Comparison of ENCODE assay signal across 17 cellular contexts in the genomic region with DNA sequence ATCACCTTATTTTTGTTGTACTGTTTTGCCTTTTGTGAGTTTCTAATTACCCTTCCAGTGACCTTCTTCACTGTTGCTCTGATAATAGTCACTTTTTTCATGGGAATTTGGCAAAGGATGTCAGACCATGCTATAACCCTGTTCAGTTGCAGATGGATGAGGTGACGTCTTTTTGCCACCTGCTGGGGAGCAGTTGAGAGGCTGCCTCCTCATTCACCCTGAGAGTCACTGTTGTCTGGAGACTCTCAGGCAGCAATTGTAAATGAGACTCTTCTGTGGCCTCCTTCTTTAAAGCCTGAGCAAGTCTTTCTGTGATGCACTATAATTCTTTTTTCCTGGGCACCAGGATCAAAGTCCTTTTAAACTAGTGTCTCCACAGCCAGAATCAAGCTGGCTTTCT.
DNase-seq lines count a peak whose midpoint lies in the region; ATAC-seq, FAIRE-seq and TF ChIP-seq lines count a peak whose summit lies in the region.
"Had no signal": no experiment of that assay in that cellular context is flagged by ENCODE, and none has a peak within 500 bp of the region (broad histone marks: within the 10 kb centered on the region; RNA-seq: fewer than 3 reads in every experiment).

No MANE protein-coding gene starts in this region.

- TF ChIP-seq CTCF in HCT116 (IDR thresholded peaks at IDR 0.05 in 2 of 3, conservative IDR thresholded peaks at IDR 0.05 in 1 of 3; ENCODE audit: borderline replicate concordance in 1 of 3, insufficient read depth in 1 of 3, low read depth in 2 of 3, low read length in 2 of 3) (peak in 1 of 3 experiments; percentile 25; a peak in 2 of 6 replicates), K562 (IDR thresholded peaks at IDR 0.05 in 2 of 3, conservative IDR thresholded peaks at IDR 0.05 in 1 of 3; ENCODE audit: insufficient read depth in 2 of 3, low read depth in 1 of 3, low read length in 3 of 3) (peak in 2 of 3 experiments; percentile 8 to 9; a peak in 1 of 6 replicates), mesothelial cell of epicardium (IDR thresholded peaks at IDR 0.05; ENCODE audit: unreplicated experiment) (no peak)

- H4K20me1 ChIP-seq in HCT116 (ENCODE audit: insufficient read depth) (no peaks in the 10 kb centered on the region), K562 (replicated peaks; ENCODE audit: control insufficient read depth, insufficient read depth, low read length) (no peaks in the 10 kb centered on the region)

- ATAC-seq in HCT116 = peak; percentile 80
- ATAC-seq in K562 = peak; percentile 83
- no peak for ATAC-seq in GM21515 (IDR thresholded peaks at IDR 0.05; ENCODE audit: unreplicated experiment)
- ATAC-seq: activated T-cell treated with anti-CD3 and anti-CD28 coated beads, Interleukin-2, amount 50 U/mL, for 72 hours; stimulated activated memory B cell treated with anti-CD40 and anti-IgM and Interleukin-4, amounts not matched to agents 10 μg/mL and 1 μg/mL and 100 μg/mL, for 72 hours had no signal

- H3K4me2 ChIP-seq in HCT116 (ENCODE audit: low read length) (peak overlapping the region; percentile 27), K562 (ENCODE audit: insufficient read depth, low read length) (no peak overlapping the region)

- no peaks in the 10 kb centered on the region for H3K27me3 Mint-ChIP-seq in mesothelial cell of epicardium (ENCODE audit: low read depth)
- H3K27me3 Mint-ChIP-seq: memory B cell; stimulated activated memory B cell treated with anti-CD40 and anti-IgM and Interleukin-4, amounts not matched to agents 10 μg/mL and 1 μg/mL and 100 μg/mL, for 72 hours had no signal

- H3K79me2 ChIP-seq in HCT116 (ENCODE audit: insufficient read depth, low read length) (no peaks in the 10 kb centered on the region), K562 (ENCODE audit: control insufficient read depth, insufficient read depth, low read length) (no peaks in the 10 kb centered on the region)

- no peak for DNase-seq in HCT116 (ENCODE audit: low read depth, low spot score)
- DNase-seq in NCI-H1105 treated with DMSO at 0.1 percent for 48 hours (lab: John Stamatoyannopoulos, UW) = peak; percentile 7
- DNase-seq in K562 (ENCODE audit: extremely low read depth in 1 of 4, low spot score in 3 of 4) = peak in 1 of 4 experiments; percentile 31
- DNase-seq in mesothelial cell of epicardium (ENCODE audit: low spot score in 2 of 2, unreplicated experiment in 2 of 2) = no peak
- no peak for DNase-seq in nucleus accumbens (lab: John Stamatoyannopoulos, UW)
- DNase-seq in kidney tubule cell (ENCODE audit: low spot score) = no peak
- DNase-seq: activated T-cell treated with anti-CD3 and anti-CD28 coated beads, Interleukin-2, amount 50 U/mL, for 72 hours; amygdala; C1 segment of cervical spinal cord; colonic mucosa; EL; MV-4-11; occipital lobe; upper lobe of left lung had no signal

- POLR2A ChIA-PET in HCT116 (lab: Charles Lee) (interaction anchor here (1.3 to 3.3 kb wide), 3 partner anchors 9 to 346 kb away, joined by 3 to 9 read pairs (median 4); a partner anchor contains a TSS), K562 (lab: Yijun Ruan, JAX) (interaction anchor here (0.6 kb wide), 1 partner anchor 197 kb away, joined by 3 read pairs; no protein-coding TSS in a partner anchor)

- peaks cover 24% of the 10 kb centered on the region for H3K9me3 Mint-ChIP-seq in mesothelial cell of epicardium
- H3K9me3 Mint-ChIP-seq: activated T-cell treated with anti-CD3 and anti-CD28 coated beads, Interleukin-2, amount 50 U/mL, for 72 hours; stimulated activated memory B cell treated with anti-CD40 and anti-IgM and Interleukin-4, amounts not matched to agents 10 μg/mL and 1 μg/mL and 100 μg/mL, for 72 hours had no signal

- peak; percentile 39; the same call in 1 of the 2 replicates for TF ChIP-seq RAD21 in HCT116 (IDR thresholded peaks at IDR 0.05; ENCODE audit: low read depth)
- TF ChIP-seq RAD21 in K562 (CRISPR knock-in tag; conservative IDR thresholded peaks at IDR 0.05 in 1 of 2, IDR thresholded peaks at IDR 0.05 in 1 of 2) = peak in 1 of 2 experiments; percentile 31; a peak in 2 of 4 replicates

- CTCF ChIA-PET in HCT116 (lab: Charles Lee) = interaction anchor here (1.3 kb wide), 1 partner anchor 9 kb away, joined by 3 read pairs; no protein-coding TSS in a partner anchor
- CTCF ChIA-PET in K562 (lab: Yijun Ruan, JAX; ENCODE audit: low intra/inter-chr PET ratio) = no interaction called here

- H3K4me1 ChIP-seq in HCT116 (ENCODE audit: control insufficient read depth in 1 of 2, insufficient read depth in 2 of 2, low read length in 2 of 2) = peaks cover 18 to 40% of the 10 kb centered on the region in 2 experiments; a peak in 3 of 4 replicates
- no peaks in the 10 kb centered on the region for H3K4me1 ChIP-seq in K562 (replicated peaks in 1 of 2; ENCODE audit: control insufficient read depth in 2 of 2, insufficient read depth in 2 of 2, low read length in 2 of 2)
- H3K4me1 ChIP-seq: colonic mucosa had no signal

- H3K27ac ChIP-seq in HCT116 (ENCODE audit: low read depth, low read length) (peak overlapping the region; percentile 41; the same call in 1 of the 2 replicates), K562 (ENCODE audit: extremely low read depth, low read depth, low read length) (no peak overlapping the region)
- H3K27ac ChIP-seq: colonic mucosa, upper lobe of left lung had no signal

- H3K36me3 Mint-ChIP-seq in mesothelial cell of epicardium = peaks cover 7% of the 10 kb centered on the region
- H3K36me3 Mint-ChIP-seq: stimulated activated memory B cell treated with anti-CD40 and anti-IgM and Interleukin-4, amounts not matched to agents 10 μg/mL and 1 μg/mL and 100 μg/mL, for 72 hours had no signal

- H3K9me1 ChIP-seq in K562 (ENCODE audit: control insufficient read depth, insufficient read depth, low read length) = no peaks in the 10 kb centered on the region

- H3K27me3 ChIP-seq in HCT116 (ENCODE audit: insufficient read depth, low read length) (no peaks in the 10 kb centered on the region), K562 (ENCODE audit: control insufficient read depth in 2 of 2, insufficient read depth in 2 of 2, low read length in 2 of 2) (no peaks in the 10 kb centered on the region)
- H3K27me3 ChIP-seq: colonic mucosa, upper lobe of left lung had no signal

- H3K4me3 ChIP-seq in HCT116 (replicated peaks in 1 of 2; ENCODE audit: low read depth in 1 of 2, low read length in 2 of 2) (no peak overlapping the region), K562 (no peak overlapping the region)
- H3K4me3 ChIP-seq: colonic mucosa, upper lobe of left lung had no signal

- H3K27ac Mint-ChIP-seq in mesothelial cell of epicardium = peak overlapping the region; percentile 13
- H3K27ac Mint-ChIP-seq: activated T-cell treated with anti-CD3 and anti-CD28 coated beads, Interleukin-2, amount 50 U/mL, for 72 hours; memory B cell; stimulated activated memory B cell treated with anti-CD40 and anti-IgM and Interleukin-4, amounts not matched to agents 10 μg/mL and 1 μg/mL and 100 μg/mL, for 72 hours had no signal

- H3K9me3 ChIP-seq in HCT116 (ENCODE audit: control insufficient read depth in 1 of 2, insufficient read depth in 1 of 2, low read depth in 1 of 2, low read length in 2 of 2) (no peaks in the 10 kb centered on the region), K562 (replicated peaks; ENCODE audit: control insufficient read depth, insufficient read depth, low read depth, low read length) (no peaks in the 10 kb centered on the region)
- H3K9me3 ChIP-seq: colonic mucosa, upper lobe of left lung had no signal

- peak overlapping the region; percentile 86 for H2AFZ ChIP-seq in HCT116 (ENCODE audit: low read depth, low read length, poor library complexity, severe bottlenecking)
- H2AFZ ChIP-seq in K562 (ENCODE audit: low read depth, low read length) = peak overlapping the region; percentile 11; the same call in 1 of the 2 replicates

- WGBS in K562 (ENCODE audit: insufficient coverage, low coverage, missing lambda C conversion rate) = 17% methylated on average over 1 of the region's 1 CpG

- H3K4me3 Mint-ChIP-seq in mesothelial cell of epicardium = no peak overlapping the region
- H3K4me3 Mint-ChIP-seq: activated T-cell treated with anti-CD3 and anti-CD28 coated beads, Interleukin-2, amount 50 U/mL, for 72 hours; memory B cell; stimulated activated memory B cell treated with anti-CD40 and anti-IgM and Interleukin-4, amounts not matched to agents 10 μg/mL and 1 μg/mL and 100 μg/mL, for 72 hours had no signal

- H3K9me2 ChIP-seq in HCT116 (ENCODE audit: insufficient read depth) = no peaks in the 10 kb centered on the region

- FAIRE-seq in K562 (lab: Jason Lieb, UNC) = peak; percentile 19

- TF ChIP-seq EP300 in K562 (IDR thresholded peaks at IDR 0.05; ENCODE audit: low read length) = no peak

- no TSS peak for BruUV-seq in HCT116 (replicated peaks; lab: Mats Ljungman, UMichigan)
- BruUV-seq in K562 (replicated peaks; lab: Mats Ljungman, UMichigan) = no TSS peak

- intact Hi-C loops in HCT116 (cut with micrococcal nuclease) (no loop called here), K562 (cut with micrococcal nuclease) (loop anchor here (10.0 kb wide), 1 partner anchor 348 kb away; a partner anchor contains a TSS)

- no peaks in the 10 kb centered on the region for H3K36me3 ChIP-seq in HCT116 (ENCODE audit: control insufficient read depth in 1 of 2, insufficient read depth in 2 of 2, low read length in 2 of 2)
- H3K36me3 ChIP-seq in K562 (ENCODE audit: control insufficient read depth, insufficient read depth, low read length) = no peaks in the 10 kb centered on the region
- H3K36me3 ChIP-seq: colonic mucosa, upper lobe of left lung had no signal

- H3K4me1 Mint-ChIP-seq in mesothelial cell of epicardium = peaks cover 29% of the 10 kb centered on the region

- TF ChIP-seq POLR2A in HCT116 (IDR thresholded peaks at IDR 0.05; ENCODE audit: borderline replicate concordance, extremely low read depth, insufficient read depth, insufficient read length) (no peak), K562 (conservative IDR thresholded peaks at IDR 0.05) (no peak)

- RAD21 ChIA-PET in HCT116 (lab: Charles Lee; ENCODE audit: low non-redundant PET in 1 of 2, low total read pairs in 2 of 2, uncharacterized antibody in 2 of 2, unreplicated experiment in 2 of 2) = no interaction called here

- in situ Hi-C loops in K562 (cut with MboI) = no loop called here

- no peak overlapping the region for H3K9ac ChIP-seq in HCT116 (ENCODE audit: low read length)
- no peak overlapping the region for H3K9ac ChIP-seq in K562 (ENCODE audit: insufficient read depth in 1 of 2, low read depth in 2 of 2, low read length in 2 of 2)

TF ChIP-seq in HCT116, 20 proteins besides CTCF, POLR2A, EP300 and RAD21 (continues in another document):
- TF ChIP-seq ZNF274 (IDR thresholded peaks at IDR 0.05; ENCODE audit: low read depth, low read length) = no peak

TF ChIP-seq in K562, 482 proteins besides CTCF, POLR2A, EP300 and RAD21 (continues in another document):
- TF ChIP-seq, protein P1, sequence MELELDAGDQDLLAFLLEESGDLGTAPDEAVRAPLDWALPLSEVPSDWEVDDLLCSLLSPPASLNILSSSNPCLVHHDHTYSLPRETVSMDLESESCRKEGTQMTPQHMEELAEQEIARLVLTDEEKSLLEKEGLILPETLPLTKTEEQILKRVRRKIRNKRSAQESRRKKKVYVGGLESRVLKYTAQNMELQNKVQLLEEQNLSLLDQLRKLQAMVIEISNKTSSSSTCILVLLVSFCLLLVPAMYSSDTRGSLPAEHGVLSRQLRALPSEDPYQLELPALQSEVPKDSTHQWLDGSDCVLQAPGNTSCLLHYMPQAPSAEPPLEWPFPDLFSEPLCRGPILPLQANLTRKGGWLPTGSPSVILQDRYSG (tag; conservative IDR thresholded peaks at IDR 0.05; ENCODE audit: low read depth) = no peak
- no peak for TF ChIP-seq TFAM (CRISPR knock-in tag; conservative IDR thresholded peaks at IDR 0.05)
